27 cellular contexts compared by ENCODE assay signal in genomic region chr19:6026390-6026897, GRCh38.
"Had no signal": no experiment of that assay in that cellular context is flagged by ENCODE, and none has a peak within 500 bp of the region (broad histone marks: within the 10 kb centered on the region; RNA-seq: fewer than 3 reads in every experiment).

No MANE protein-coding gene starts in this region.

- H3K4me3 ChIP-seq: adrenal gland, breast epithelium, right atrium auricular region, SK-N-MC, spleen, upper lobe of left lung had no signal

- H3K27me3 ChIP-seq: adrenal gland, breast epithelium, right atrium auricular region, upper lobe of left lung had no signal

- FAIRE-seq: colon, endometrium, frontal cortex, TTC549 had no signal

- H3K9me3 ChIP-seq: adrenal gland, breast epithelium, right atrium auricular region, spleen, upper lobe of left lung had no signal

- DNase-seq: activated CD4-positive, alpha-beta T cell treated with anti-CD3 and anti-CD28 coated beads for 4 hours; activated CD4-positive, alpha-beta T cell treated with anti-CD3 and anti-CD28 coated beads, Interleukin-2, amount 50 U/mL, for 4 hours; activated naive CD4-positive, alpha-beta T cell treated with anti-CD3 and anti-CD28 coated beads for 36 hours; activated naive CD8-positive, alpha-beta T cell treated with anti-CD3 and anti-CD28 coated beads for 36 hours; activated T-cell treated with anti-CD3 and anti-CD28 coated beads for 4 hours; activated T-cell treated with anti-CD3 and anti-CD28 coated beads, Interleukin-2, amount 50 U/mL, for 72 hours; dermis blood vessel endothelial cell; effector CD4-positive, alpha-beta T cell; islet precursor cell; naive thymus-derived CD8-positive, alpha-beta T cell; nucleus accumbens; spleen; substantia nigra; T-helper 9 cell; upper lobe of left lung had no signal

- H3K27ac ChIP-seq: adrenal gland, breast epithelium, epithelial cell of prostate, parathyroid adenoma, right atrium auricular region, SK-N-MC, spleen, upper lobe of left lung, VCaP had no signal

- H3K36me3 ChIP-seq: adrenal gland, breast epithelium had no signal

- ATAC-seq: activated T-cell treated with anti-CD3 and anti-CD28 coated beads, Interleukin-2, amount 50 U/mL, for 72 hours; left cardiac atrium; naive thymus-derived CD8-positive, alpha-beta T cell had no signal

- H3K4me1 ChIP-seq: adrenal gland, breast epithelium, parathyroid adenoma had no signal
